19 cellular contexts compared by ENCODE assay signal in genomic region chr7:46432666-46433065, GRCh38.
DNase-seq lines count a peak whose midpoint lies in the region; ATAC-seq and TF ChIP-seq lines count a peak whose summit lies in the region.
"Had no signal": no experiment of that assay in that cellular context is flagged by ENCODE, and none has a peak within 500 bp of the region (broad histone marks: within the 10 kb centered on the region; RNA-seq: fewer than 3 reads in every experiment).

No MANE protein-coding gene starts in this region.

- H3K9me3 Mint-ChIP-seq in Calu3 (ENCODE audit: low read depth, unreplicated experiment), result peaks cover 6% of the 10 kb centered on the region

- no peak overlapping the region for H3K4me3 Mint-ChIP-seq in Calu3 (ENCODE audit: low read depth, unreplicated experiment)
- H3K4me3 Mint-ChIP-seq: WTC11 had no signal

- no TSS peak for BruUV-seq in Calu3 (replicated peaks; lab: Mats Ljungman, UMichigan)

- intact Hi-C loops in Calu3 (cut with micrococcal nuclease; ENCODE audit: unreplicated experiment), result no loop called here

- peaks cover 10% of the 10 kb centered on the region for H3K4me1 Mint-ChIP-seq in Calu3 (ENCODE audit: low read depth, unreplicated experiment)
- H3K4me1 Mint-ChIP-seq: WTC11 had no signal

- no peak for TF ChIP-seq CTCF in Calu3 (IDR thresholded peaks at IDR 0.05; ENCODE audit: unreplicated experiment)
- no peak for TF ChIP-seq CTCF in choroid plexus epithelial cell (conservative IDR thresholded peaks at IDR 0.05; ENCODE audit: low read depth, low read length)

- H3K27me3 Mint-ChIP-seq in Calu3 (ENCODE audit: unreplicated experiment), result no peaks in the 10 kb centered on the region
- H3K27me3 Mint-ChIP-seq: progenitor cell of endocrine pancreas had no signal

- CTCF ChIA-PET in Calu3 (lab: Charles Lee), result interaction anchor here (1.1 kb wide), 1 partner anchor 1768 kb away, joined by 3 read pairs; no protein-coding TSS in a partner anchor

- DNase-seq in Calu3 (no peak), LoVo (ENCODE audit: low spot score) (peak; percentile 30), choroid plexus epithelial cell (ENCODE audit: low read depth) (peak; percentile 97), non-pigmented ciliary epithelial cell (ENCODE audit: low read depth) (peak; percentile 63), iPS-NIHi7 (ENCODE audit: extremely low spot score) (no peak), RPMI8226 (no peak), germinal center (ENCODE audit: low spot score) (no peak)
- DNase-seq: adrenal gland; hippocampal formation; KG1; left lung; NCI-H146; NCI-H510A; stimulated activated CD4-positive, alpha-beta T cell treated with anti-CD3 and anti-CD28 coated beads, Interleukin-15, amount 100 ng/mL, for 24 hours had no signal

- H3K36me3 Mint-ChIP-seq in Calu3 (ENCODE audit: insufficient read depth, unreplicated experiment), result no peaks in the 10 kb centered on the region

- H3K4me3 ChIP-seq in choroid plexus epithelial cell (ENCODE audit: low read depth, low read length), result no peak overlapping the region
- H3K4me3 ChIP-seq: adrenal gland; BLaER1 treated with 17β-estradiol and CSF1 and Interleukin-3, amounts not matched to agents 10 nM and 100 nM; left lung had no signal

- ATAC-seq in HG03025 (IDR thresholded peaks at IDR 0.05; ENCODE audit: low FRiP score, unreplicated experiment), result no peak
- ATAC-seq: left lung, WTC11 had no signal

- peak overlapping the region; percentile 37 for H3K27ac Mint-ChIP-seq in Calu3 (ENCODE audit: unreplicated experiment)
- H3K27ac Mint-ChIP-seq: activated T-helper 2 cell treated with anti-CD3 and anti-CD28 coated beads, Interferon-gamma antibody, Interleukin-2, Interleukin-4, amounts not matched to agents 10 μg/mL and 5 μg/mL and 100 μg/mL, durations not matched to agents 14 hours and 24 hours and 36 hours; progenitor cell of endocrine pancreas; WTC11 had no signal

Comparison
In these comparisons a context has a peak if more than half of its experiments do, and no peak if none do; other contexts are left out.
1. DNase-seq: peak in LoVo (single experiment), choroid plexus epithelial cell (single experiment) and non-pigmented ciliary epithelial cell (single experiment); none in Calu3 (single experiment), iPS-NIHi7 (single experiment), RPMI8226 (single experiment) and germinal center (single experiment).